8 cellular contexts compared by ENCODE assay signal in genomic region chrX:135423173-135423864, GRCh38. TPM values are rescaled to one million over a fixed set of nuclear protein-coding genes. Genes with fewer than 3 reads are reported as not detected.
DNase-seq lines count a peak whose midpoint lies in the region; ATAC-seq and TF ChIP-seq lines count a peak whose summit lies in the region.
"Not testable (repeated sequence)": the region's sequence is repeated elsewhere in the genome, so short reads cannot be mapped to it uniquely, and the experiment has no call there.

No MANE protein-coding gene starts in this region.

- H3K4me1 Mint-ChIP-seq in CD4-positive, alpha-beta T cell (ENCODE audit: low read depth); activated CD8-positive, alpha-beta T cell treated with anti-CD3 and anti-CD28 coated beads for 36 hours (ENCODE audit: low read depth); activated naive CD8-positive, alpha-beta T cell treated with anti-CD3 and anti-CD28 coated beads, Interleukin-2, amount 10 ng/mL, durations not matched to agents 7 days and 5 days; stimulated activated naive CD8-positive, alpha-beta T cell treated with anti-CD3 and anti-CD28 coated beads, Interleukin-15, Interleukin-2, amounts not matched to agents 100 ng/mL and 50 ng/mL, for 24 hours (ENCODE audit: low read depth): not testable (repeated sequence)
- peaks cover 16% of the 10 kb centered on the region for H3K4me1 Mint-ChIP-seq in nephron progenitor cell

- not testable (repeated sequence) for H3K9me3 ChIP-seq in CD4-positive, alpha-beta T cell (ENCODE audit: control insufficient read depth, low read length); HUES48 (ENCODE audit: control insufficient read depth, insufficient read depth, low read length); iPS-15b (ENCODE audit: control insufficient read depth, insufficient read depth, low read length)

- H3K27me3 ChIP-seq in CD4-positive, alpha-beta T cell (ENCODE audit: control insufficient read depth, insufficient read depth, low read length); HUES48 (ENCODE audit: control insufficient read depth, insufficient read depth, low read length); iPS-15b (ENCODE audit: control insufficient read depth, insufficient read depth, low read length): not testable (repeated sequence)

- H3K9ac ChIP-seq in HUES48 (ENCODE audit: low read depth, low read length); iPS-15b (ENCODE audit: low read depth, low read length): not testable (repeated sequence)

- H3K36me3 Mint-ChIP-seq in CD4-positive, alpha-beta T cell (ENCODE audit: low read depth); activated CD8-positive, alpha-beta T cell treated with anti-CD3 and anti-CD28 coated beads for 36 hours (ENCODE audit: low read depth); activated naive CD8-positive, alpha-beta T cell treated with anti-CD3 and anti-CD28 coated beads, Interleukin-2, amount 10 ng/mL, durations not matched to agents 7 days and 5 days; nephron progenitor cell (ENCODE audit: low read depth); stimulated activated naive CD8-positive, alpha-beta T cell treated with anti-CD3 and anti-CD28 coated beads, Interleukin-15, Interleukin-2, amounts not matched to agents 100 ng/mL and 50 ng/mL, for 24 hours (ENCODE audit: low read depth): not testable (repeated sequence)

- TF ChIP-seq CTCF in CD4-positive, alpha-beta T cell (IDR thresholded peaks at IDR 0.05); activated CD8-positive, alpha-beta T cell treated with anti-CD3 and anti-CD28 coated beads for 36 hours (IDR thresholded peaks at IDR 0.05); nephron progenitor cell (IDR thresholded peaks at IDR 0.05): not testable (repeated sequence)

- not testable (repeated sequence) for H3K27me3 Mint-ChIP-seq in CD4-positive, alpha-beta T cell; activated CD8-positive, alpha-beta T cell treated with anti-CD3 and anti-CD28 coated beads for 36 hours; activated naive CD8-positive, alpha-beta T cell treated with anti-CD3 and anti-CD28 coated beads, Interleukin-2, amount 10 ng/mL, durations not matched to agents 7 days and 5 days; stimulated activated naive CD8-positive, alpha-beta T cell treated with anti-CD3 and anti-CD28 coated beads, Interleukin-15, Interleukin-2, amounts not matched to agents 100 ng/mL and 50 ng/mL, for 24 hours
- peaks cover 14% of the 10 kb centered on the region for H3K27me3 Mint-ChIP-seq in nephron progenitor cell (ENCODE audit: low read depth, poor library complexity)

- not testable (repeated sequence) for H3K27ac ChIP-seq in CD4-positive, alpha-beta T cell (ENCODE audit: low read depth, low read length); HUES48 (ENCODE audit: low read depth, low read length)

- intact Hi-C loops in CD4-positive, alpha-beta T cell (cut with DNase I, micrococcal nuclease), result loop anchor here in 1 of 2 experiments (2.0 to 5.0 kb wide), 3 partner anchors 73 to 549 kb away; partner anchors contain the start of gene MMGT1
- intact Hi-C loops in activated CD8-positive, alpha-beta T cell treated with anti-CD3 and anti-CD28 coated beads for 36 hours (cut with micrococcal nuclease), result not testable (repeated sequence)

- not testable (repeated sequence) for H3K9me3 Mint-ChIP-seq in CD4-positive, alpha-beta T cell; activated CD8-positive, alpha-beta T cell treated with anti-CD3 and anti-CD28 coated beads for 36 hours; activated naive CD8-positive, alpha-beta T cell treated with anti-CD3 and anti-CD28 coated beads, Interleukin-2, amount 10 ng/mL, durations not matched to agents 7 days and 5 days; stimulated activated naive CD8-positive, alpha-beta T cell treated with anti-CD3 and anti-CD28 coated beads, Interleukin-15, Interleukin-2, amounts not matched to agents 100 ng/mL and 50 ng/mL, for 24 hours
- H3K9me3 Mint-ChIP-seq in nephron progenitor cell, result peaks cover 50% of the 10 kb centered on the region

- not testable (repeated sequence) for H3K4me1 ChIP-seq in HUES48 (ENCODE audit: control insufficient read depth, insufficient read depth, low read length); iPS-15b (ENCODE audit: control insufficient read depth, insufficient read depth, low read length)

- not testable (repeated sequence) for H3K27ac Mint-ChIP-seq in CD4-positive, alpha-beta T cell; activated CD8-positive, alpha-beta T cell treated with anti-CD3 and anti-CD28 coated beads for 36 hours; activated naive CD8-positive, alpha-beta T cell treated with anti-CD3 and anti-CD28 coated beads, Interleukin-2, amount 10 ng/mL, durations not matched to agents 7 days and 5 days; nephron progenitor cell; stimulated activated naive CD8-positive, alpha-beta T cell treated with anti-CD3 and anti-CD28 coated beads, Interleukin-15, Interleukin-2, amounts not matched to agents 100 ng/mL and 50 ng/mL, for 24 hours

- H3K4me3 Mint-ChIP-seq in CD4-positive, alpha-beta T cell, result peak overlapping the region; percentile 70
- peak overlapping the region; percentile 29 for H3K4me3 Mint-ChIP-seq in activated CD8-positive, alpha-beta T cell treated with anti-CD3 and anti-CD28 coated beads for 36 hours
- H3K4me3 Mint-ChIP-seq in activated naive CD8-positive, alpha-beta T cell treated with anti-CD3 and anti-CD28 coated beads, Interleukin-2, amount 10 ng/mL, durations not matched to agents 7 days and 5 days, result peak overlapping the region; percentile 45
- peak overlapping the region; percentile 75 for H3K4me3 Mint-ChIP-seq in nephron progenitor cell
- H3K4me3 Mint-ChIP-seq in stimulated activated naive CD8-positive, alpha-beta T cell treated with anti-CD3 and anti-CD28 coated beads, Interleukin-15, Interleukin-2, amounts not matched to agents 100 ng/mL and 50 ng/mL, for 24 hours, result peak overlapping the region; percentile 32

- CTCF ChIA-PET in CD4-positive, alpha-beta T cell (lab: Charles Lee); activated CD8-positive, alpha-beta T cell treated with anti-CD3 and anti-CD28 coated beads for 36 hours (lab: Charles Lee): not testable (repeated sequence)

- peak overlapping the region; percentile 65; the same call in 1 of the 2 replicates for H3K4me3 ChIP-seq in HUES48 (ENCODE audit: low read depth, low read length)
- peak overlapping the region; percentile 56 for H3K4me3 ChIP-seq in iPS-15b (ENCODE audit: low read depth, low read length)

- not testable (repeated sequence) for ATAC-seq in CD4-positive, alpha-beta T cell (ENCODE audit: poor library complexity); activated CD8-positive, alpha-beta T cell treated with anti-CD3 and anti-CD28 coated beads for 36 hours; activated naive CD8-positive, alpha-beta T cell treated with anti-CD3 and anti-CD28 coated beads, Interleukin-2, amount 10 ng/mL, durations not matched to agents 7 days and 5 days (ENCODE audit: low read depth)

- POLR2A ChIA-PET in CD4-positive, alpha-beta T cell (lab: Charles Lee); activated CD8-positive, alpha-beta T cell treated with anti-CD3 and anti-CD28 coated beads for 36 hours (lab: Charles Lee); activated naive CD8-positive, alpha-beta T cell treated with anti-CD3 and anti-CD28 coated beads, Interleukin-2, amount 10 ng/mL, durations not matched to agents 7 days and 5 days (lab: Charles Lee): not testable (repeated sequence)

- DNase-seq in CD4-positive, alpha-beta T cell; activated CD8-positive, alpha-beta T cell treated with anti-CD3 and anti-CD28 coated beads for 36 hours; activated naive CD8-positive, alpha-beta T cell treated with anti-CD3 and anti-CD28 coated beads, Interleukin-2, amount 10 ng/mL, durations not matched to agents 7 days and 5 days; nephron progenitor cell: not testable (repeated sequence)
- DNase-seq in ecto neural progenitor cell (ENCODE audit: low spot score), result peak; percentile 42

- not testable (repeated sequence) for H3K36me3 ChIP-seq in HUES48 (ENCODE audit: control insufficient read depth, insufficient read depth, low read length); iPS-15b (ENCODE audit: control insufficient read depth, insufficient read depth, low read length)

RNA-seq across cellular contexts. Expression of gene SMIM10L2A, which starts 1.6 kb away (rescaled TPM):
- total RNA-seq in CD4-positive, alpha-beta T cell, result 1 to 10 TPM; 1.1 to 1.3 TPM
- under 1 TPM; 0.22 to 0.23 TPM for total RNA-seq in activated CD8-positive, alpha-beta T cell treated with anti-CD3 and anti-CD28 coated beads for 36 hours
- 1 to 10 TPM; 1.8 to 2.0 TPM for total RNA-seq in activated naive CD8-positive, alpha-beta T cell treated with anti-CD3 and anti-CD28 coated beads, Interleukin-2, amount 10 ng/mL, durations not matched to agents 7 days and 5 days
